Comparison of ENCODE assay signal across 8 cellular contexts in genomic region chr15:39756806-39757522, GRCh38. TPM values are rescaled to one million over a fixed set of nuclear protein-coding genes. Genes with fewer than 3 reads are reported as not detected.
A peak's percentile ranks its signal among the peaks of the same experiment; 100 is the strongest.
DNase-seq lines count a peak whose midpoint lies in the region; ATAC-seq, FAIRE-seq and TF ChIP-seq lines count a peak whose summit lies in the region.

No MANE protein-coding gene starts in this region.

- peak; percentile 80 for FAIRE-seq in RCC 7860 (lab: Jason Lieb, UNC)

- DNase-seq in Karpas-422 (peak; percentile 81), RCC 7860 (ENCODE audit: low spot score) (peak; percentile 42), endodermal cell (no peak), non-pigmented ciliary epithelial cell (ENCODE audit: low read depth) (peak; percentile 48), GM19240 (ENCODE audit: insufficient read length, low spot score) (no peak)

- H3K79me2 ChIP-seq in DOHH2 (ENCODE audit: control insufficient read depth, low read length) (no peaks in the 10 kb centered on the region), Karpas-422 (ENCODE audit: low read length) (no peaks in the 10 kb centered on the region)

- no peak overlapping the region for H3K27ac Mint-ChIP-seq in endodermal cell

- WGBS in endodermal cell (ENCODE audit: insufficient coverage in 1 of 2, insufficient read length in 1 of 2), 2 experiments, result 50% methylated on average over 2 of the region's 2 CpGs

- no peak overlapping the region for H3K4me2 ChIP-seq in DOHH2 (ENCODE audit: low read length)
- H3K4me2 ChIP-seq in Karpas-422 (ENCODE audit: low read depth, low read length, poor library complexity, severe bottlenecking), result no peak overlapping the region

- no peak overlapping the region for H3K4me3 Mint-ChIP-seq in endodermal cell

- ATAC-seq in GM18520 (IDR thresholded peaks at IDR 0.05; ENCODE audit: unreplicated experiment), result no peak
- no peak for ATAC-seq in HG02840 (IDR thresholded peaks at IDR 0.05; ENCODE audit: low FRiP score, unreplicated experiment)

- H4K20me1 ChIP-seq in DOHH2 (ENCODE audit: control insufficient read depth, insufficient read depth, low read depth, low read length) (no peaks in the 10 kb centered on the region), Karpas-422 (ENCODE audit: insufficient read depth, low read depth, low read length) (no peaks in the 10 kb centered on the region)

- no peak overlapping the region for H2AFZ ChIP-seq in Karpas-422 (ENCODE audit: low read length)

- peak; percentile 60 for TF ChIP-seq CTCF in DOHH2 (IDR thresholded peaks at IDR 0.05; ENCODE audit: low read depth, low read length, poor library complexity, severe bottlenecking)
- TF ChIP-seq CTCF in endodermal cell (conservative IDR thresholded peaks at IDR 0.05), result peak; percentile 94

- H3K27me3 Mint-ChIP-seq in endodermal cell (ENCODE audit: insufficient read depth), result peaks cover 9% of the 10 kb centered on the region

- H3K36me3 ChIP-seq in DOHH2 (ENCODE audit: control insufficient read depth, low read length), result no peaks in the 10 kb centered on the region
- no peaks in the 10 kb centered on the region for H3K36me3 ChIP-seq in Karpas-422 (ENCODE audit: insufficient read depth, low read length)
- H3K36me3 ChIP-seq in endodermal cell (ENCODE audit: control insufficient read depth, insufficient read depth, low read length), result no peaks in the 10 kb centered on the region

- no peaks in the 10 kb centered on the region for H3K36me3 Mint-ChIP-seq in endodermal cell (ENCODE audit: low read depth)

- no peak overlapping the region for H3K4me3 ChIP-seq in DOHH2 (ENCODE audit: low read length)
- no peak overlapping the region for H3K4me3 ChIP-seq in Karpas-422 (ENCODE audit: low read length)
- no peak overlapping the region for H3K4me3 ChIP-seq in endodermal cell (ENCODE audit: low read length)

- H3K27me3 ChIP-seq in DOHH2 (ENCODE audit: control insufficient read depth, low read length) (peaks cover 28% of the 10 kb centered on the region), Karpas-422 (ENCODE audit: low read length) (no peaks in the 10 kb centered on the region), endodermal cell (ENCODE audit: control insufficient read depth, insufficient read depth, low read length, poor library complexity, severe bottlenecking) (peaks cover 12% of the 10 kb centered on the region)

- H3K9ac ChIP-seq in Karpas-422 (ENCODE audit: low read length) (no peak overlapping the region), endodermal cell (ENCODE audit: extremely low read depth, low read length, poor library complexity, severe bottlenecking) (no peak overlapping the region)

- H3K4me1 ChIP-seq in DOHH2 (ENCODE audit: control insufficient read depth, low read length) (no peaks in the 10 kb centered on the region), Karpas-422 (ENCODE audit: low read length) (no peaks in the 10 kb centered on the region), endodermal cell (ENCODE audit: control insufficient read depth, insufficient read depth, low read length) (no peaks in the 10 kb centered on the region)

- H3K9me3 ChIP-seq in DOHH2 (ENCODE audit: control insufficient read depth, insufficient read depth, low read length) (no peaks in the 10 kb centered on the region), Karpas-422 (ENCODE audit: low read length) (no peaks in the 10 kb centered on the region), endodermal cell (ENCODE audit: control insufficient read depth, low read length) (peaks cover 8% of the 10 kb centered on the region)

- peaks cover 3% of the 10 kb centered on the region for H3K9me3 Mint-ChIP-seq in endodermal cell

- H3K9me2 ChIP-seq in DOHH2 (replicated peaks; ENCODE audit: control insufficient read depth, low read length) (no peaks in the 10 kb centered on the region), Karpas-422 (replicated peaks; ENCODE audit: insufficient read depth, low read length) (no peaks in the 10 kb centered on the region)

- H3K4me1 Mint-ChIP-seq in endodermal cell, result no peaks in the 10 kb centered on the region

- H3F3A ChIP-seq in DOHH2 (ENCODE audit: control insufficient read depth, insufficient read depth), result no peaks in the 10 kb centered on the region

- H3K27ac ChIP-seq in DOHH2 (ENCODE audit: low read depth, low read length) (no peak overlapping the region), Karpas-422 (ENCODE audit: low read length) (no peak overlapping the region), endodermal cell (ENCODE audit: low read depth, low read length) (no peak overlapping the region)

RNA-seq across cellular contexts. Expression of gene FSIP1, which starts 25.7 kb away (rescaled TPM):
- 0.07 and 0.79 TPM in 2 replicates for total RNA-seq in Karpas-422 (2014; rRNA removed; shearing (Covaris generic); ENCODE audit: low replicate concordance)
- 1 to 10 TPM in 1 of 2 donors, under 1 TPM in 1; 0.77 to 1.7 TPM for total RNA-seq in endodermal cell
- 2.6 TPM for polyA plus RNA-seq in endodermal cell (2013, experiment 1 of 2)
- polyA plus RNA-seq in endodermal cell (2013, experiment 2 of 2), result 2.2 TPM

Comparison
In these comparisons a context has a peak if more than half of its experiments do, and no peak if none do; other contexts are left out.
1. DNase-seq: peak in Karpas-422 (single experiment), RCC 7860 (single experiment) and non-pigmented ciliary epithelial cell (single experiment); none in endodermal cell (single experiment) and GM19240 (single experiment).